Comparison of ENCODE assay signal across 12 cellular contexts in genomic region chr7:37449621-37450020, GRCh38. TPM values are rescaled to one million over a fixed set of nuclear protein-coding genes. Genes with fewer than 3 reads are reported as not detected.
A peak's percentile ranks its signal among the peaks of the same experiment; 100 is the strongest.
DNase-seq lines count a peak whose midpoint lies in the region; ATAC-seq and TF ChIP-seq lines count a peak whose summit lies in the region.
"Had no signal": no experiment of that assay in that cellular context is flagged by ENCODE, and none has a peak within 500 bp of the region (broad histone marks: within the 10 kb centered on the region; RNA-seq: fewer than 3 reads in every experiment).

No MANE protein-coding gene starts in this region.

- no peaks in the 10 kb centered on the region for H3K27me3 ChIP-seq in CD8-positive, alpha-beta T cell (ENCODE audit: insufficient read depth, low read length)
- peaks cover 28% of the 10 kb centered on the region for H3K27me3 ChIP-seq in BE2C

- POLR2A ChIA-PET in CD8-positive, alpha-beta T cell (lab: Charles Lee): interaction anchor here (0.8 to 5.6 kb wide), 15 partner anchors 9 to 1057 kb away, joined by 3 to 54 read pairs (median 3); no protein-coding TSS in a partner anchor

- CTCF ChIA-PET in CD8-positive, alpha-beta T cell (lab: Charles Lee): interaction anchor here (0.6 to 3.9 kb wide), 8 partner anchors 8 to 1855 kb away, joined by 3 to 30 read pairs (median 4); no protein-coding TSS in a partner anchor

- H3K36me3 ChIP-seq in CD8-positive, alpha-beta T cell (ENCODE audit: insufficient read depth, low read length): no peaks in the 10 kb centered on the region
- H3K36me3 ChIP-seq in BE2C: no peaks in the 10 kb centered on the region
- H3K36me3 ChIP-seq: MG63 had no signal

- H3K4me3 ChIP-seq in CD8-positive, alpha-beta T cell (ENCODE audit: low read depth, low read length): peak overlapping the region; percentile 91
- no peak overlapping the region for H3K4me3 ChIP-seq in BE2C (ENCODE audit: low read depth, low read length)

- H3K9me3 Mint-ChIP-seq in CD8-positive, alpha-beta T cell: no peaks in the 10 kb centered on the region
- H3K9me3 Mint-ChIP-seq in IgD-negative memory B cell: peaks cover 0 to 4% (median 0%) of the 10 kb centered on the region in 3 donors
- no peaks in the 10 kb centered on the region for H3K9me3 Mint-ChIP-seq in neural crest cell

- H3K36me3 Mint-ChIP-seq in CD8-positive, alpha-beta T cell: peaks cover 14% of the 10 kb centered on the region
- H3K36me3 Mint-ChIP-seq in IgD-negative memory B cell (peaks cover 7% of the 10 kb centered on the region), neural crest cell (ENCODE audit: low read depth) (no peaks in the 10 kb centered on the region)

- H3K9me3 ChIP-seq in CD8-positive, alpha-beta T cell (ENCODE audit: low read length): no peaks in the 10 kb centered on the region
- H3K9me3 ChIP-seq in BE2C: no peaks in the 10 kb centered on the region
- H3K9me3 ChIP-seq: MG63 had no signal

- H3K4me3 Mint-ChIP-seq in CD8-positive, alpha-beta T cell: peak overlapping the region; percentile 95
- H3K4me3 Mint-ChIP-seq in IgD-negative memory B cell (peak overlapping the region; percentile 90 to 100 (median 95)), neural crest cell (peak overlapping the region; percentile 90)

- TF ChIP-seq CTCF in CD8-positive, alpha-beta T cell (IDR thresholded peaks at IDR 0.05): no peak
- TF ChIP-seq CTCF in neural crest cell (conservative IDR thresholded peaks at IDR 0.05): no peak
- TF ChIP-seq CTCF in BE2C (IDR thresholded peaks at IDR 0.05; ENCODE audit: low read depth, low read length): no peak

- peaks cover 42% of the 10 kb centered on the region for H3K4me1 Mint-ChIP-seq in CD8-positive, alpha-beta T cell (ENCODE audit: low read depth)
- H3K4me1 Mint-ChIP-seq in IgD-negative memory B cell (peaks cover 20 to 28% (median 25%) of the 10 kb centered on the region in 3 donors), neural crest cell (peaks cover 27% of the 10 kb centered on the region)

- H3K27ac ChIP-seq in CD8-positive, alpha-beta T cell (ENCODE audit: low read depth, low read length): peak overlapping the region; percentile 87
- peak overlapping the region; percentile 94 for H3K27ac ChIP-seq in cingulate gyrus (ENCODE audit: low read depth, low read length)
- H3K27ac ChIP-seq: RWPE1 had no signal

- intact Hi-C loops in CD8-positive, alpha-beta T cell (cut with DNase I, micrococcal nuclease): loop anchor here (1.0 to 10.0 kb wide), 11 partner anchors 15 to 1297 kb away; partner anchors contain the start of gene EEPD1 (in 2 of the 2)

- no peak for DNase-seq in CD8-positive, alpha-beta T cell
- DNase-seq in neural crest cell (ENCODE audit: low read depth, low spot score) (no peak), BE2C (no peak), NCI-H2081 (lab: John Stamatoyannopoulos, UW) (no peak)
- DNase-seq in effector CD4-positive, alpha-beta T cell: no peak
- no peak for DNase-seq in NK-92 treated with Interleukin-12 subunit alpha and Interleukin-12 subunit beta, amount 100 ng/mL, for 24 hours (lab: John Stamatoyannopoulos, UW)
- DNase-seq: EL, islet precursor cell, MG63 had no signal

- no peaks in the 10 kb centered on the region for H3K27me3 Mint-ChIP-seq in CD8-positive, alpha-beta T cell (ENCODE audit: low read depth)
- H3K27me3 Mint-ChIP-seq in IgD-negative memory B cell: peaks cover 1% of the 10 kb centered on the region
- peaks cover 41% of the 10 kb centered on the region for H3K27me3 Mint-ChIP-seq in neural crest cell (ENCODE audit: low read depth)

- peaks cover 29% of the 10 kb centered on the region for H3K4me1 ChIP-seq in CD8-positive, alpha-beta T cell (ENCODE audit: insufficient read depth, low read length)
- no peaks in the 10 kb centered on the region for H3K4me1 ChIP-seq in BE2C

- no peak for ATAC-seq in CD8-positive, alpha-beta T cell

- H3K27ac Mint-ChIP-seq in CD8-positive, alpha-beta T cell: peak overlapping the region; percentile 97
- H3K27ac Mint-ChIP-seq in IgD-negative memory B cell (peak overlapping the region; percentile 95 to 100 (median 98)), neural crest cell (ENCODE audit: unreplicated experiment) (no peak overlapping the region)

RNA-seq across cellular contexts. Expression of gene ELMO1, which starts 1.0 kb away (rescaled TPM):
- total RNA-seq in CD8-positive, alpha-beta T cell: 10 to 100 TPM; 79.4 to 96.2 TPM
- polyA plus RNA-seq in IgD-negative memory B cell: 86.5 TPM
- 6.8 and 7.4 TPM in 2 replicates for total RNA-seq in neural crest cell
- 4.6 TPM for polyA plus RNA-seq in BE2C (2012; ENCODE audit: insufficient read depth, insufficient read length, low read depth)
